In genomic region chr16:8204096-8204495, GRCh38 we compare ENCODE assay signal across 31 cellular contexts.
DNase-seq lines count a peak whose midpoint lies in the region; ATAC-seq, FAIRE-seq and TF ChIP-seq lines count a peak whose summit lies in the region.
"Had no signal": no experiment of that assay in that cellular context is flagged by ENCODE, and none has a peak within 500 bp of the region (broad histone marks: within the 10 kb centered on the region; RNA-seq: fewer than 3 reads in every experiment).

No MANE protein-coding gene starts in this region.

- no TSS peak for BruUV-seq in HepG2 (replicated peaks; lab: Mats Ljungman, UMichigan)

- H3K9ac ChIP-seq in HepG2 (ENCODE audit: insufficient read depth, low read depth, low read length): no peak overlapping the region
- H3K9ac ChIP-seq: BLaER1; BLaER1 treated with 17β-estradiol and CSF1 and Interleukin-3, amounts not matched to agents 10 nM and 100 nM had no signal

- H3K9me3 ChIP-seq in HepG2 (ENCODE audit: low read length) (no peaks in the 10 kb centered on the region; the same call in 1 of the 2 replicates), right lobe of liver (no peaks in the 10 kb centered on the region), pancreas (no peaks in the 10 kb centered on the region)
- H3K9me3 ChIP-seq: A549, BE2C, Caco-2 had no signal

- H3K27me3 ChIP-seq in HepG2 (ENCODE audit: control insufficient read depth in 1 of 2, insufficient read depth in 2 of 2, low read length in 2 of 2) (no peaks in the 10 kb centered on the region), right lobe of liver (no peaks in the 10 kb centered on the region), pancreas (no peaks in the 10 kb centered on the region)
- H3K27me3 ChIP-seq: BE2C; BLaER1; BLaER1 treated with 17β-estradiol and CSF1 and Interleukin-3, amounts not matched to agents 10 nM and 100 nM had no signal

- 1% methylated on average over 4 of the region's 4 CpGs for WGBS in HepG2 (ENCODE audit: low lambda C conversion rate)
- WGBS in right lobe of liver (ENCODE audit: insufficient coverage, low coverage, low lambda C conversion rate, missing lambda C conversion rate): 32% methylated on average over 4 of the region's 4 CpGs
- WGBS in pancreas, 2 donors: 25 to 30% methylated on average over 4 of the region's 4 CpGs

- POLR2A ChIA-PET in HepG2 (lab: Yijun Ruan, JAX): no interaction called here

- FAIRE-seq in HepG2 (lab: Jason Lieb, UNC) (no peak), pancreas (lab: Jason Lieb, UNC) (no peak)
- FAIRE-seq: A204.1, A549, D721Med had no signal

- H3K4me2 ChIP-seq in HepG2 (ENCODE audit: low read depth, low read length): no peak overlapping the region
- H3K4me2 ChIP-seq: A549; BLaER1; BLaER1 treated with 17β-estradiol and CSF1 and Interleukin-3, amounts not matched to agents 10 nM and 100 nM had no signal

- H4K20me1 ChIP-seq in HepG2 (ENCODE audit: insufficient read depth, low read length): no peaks in the 10 kb centered on the region
- H4K20me1 ChIP-seq: BLaER1; BLaER1 treated with 17β-estradiol and CSF1 and Interleukin-3, amounts not matched to agents 10 nM and 100 nM had no signal

- DNase-seq in HepG2 (ENCODE audit: low spot score) (no peak), right lobe of liver (no peak), pancreas (peak in 3 of 6 donors; percentile 13 to 58 (median 14))
- DNase-seq: 8988T; ACHN; AML-193; BE2C; C1 segment of cervical spinal cord; Calu3; CD4-positive, alpha-beta memory T cell; CD4-positive, alpha-beta T cell; CD4-positive, CD25-positive, alpha-beta regulatory T cell; CD8-positive, alpha-beta memory T cell; CD8-positive, alpha-beta T cell; COR-L47; DMS 273 treated with DMSO at 0.1 percent for 48 hours; DMS153; DMS53; DMS79; DMS79 treated with DMSO at 0.1 percent for 48 hours; DND-41; EL had no signal

- TF ChIP-seq RAD21 in HepG2 (CRISPR knock-in tag; IDR thresholded peaks at IDR 0.05): no peak

- TF ChIP-seq POLR2A in HepG2 (IDR thresholded peaks at IDR 0.05; ENCODE audit: insufficient read depth in 1 of 2, low read depth in 2 of 2, low read length in 2 of 2) (no peak), right lobe of liver (IDR thresholded peaks at IDR 0.05) (no peak)

- H3K4me1 ChIP-seq in HepG2 (ENCODE audit: insufficient read depth, low read length) (no peaks in the 10 kb centered on the region), right lobe of liver (no peaks in the 10 kb centered on the region), pancreas (no peaks in the 10 kb centered on the region)
- H3K4me1 ChIP-seq: A549, BE2C, Caco-2 had no signal

- TF ChIP-seq CTCF in HepG2 (CRISPR knock-in tag; IDR thresholded peaks at IDR 0.05) (no peak), right lobe of liver (IDR thresholded peaks at IDR 0.05) (no peak), pancreas (IDR thresholded peaks at IDR 0.05) (no peak)

- H3K27ac ChIP-seq in HepG2 (ENCODE audit: extremely low read length, insufficient read depth, low read length) (no peak overlapping the region), right lobe of liver (no peak overlapping the region), pancreas (no peak overlapping the region)
- H3K27ac ChIP-seq: 22Rv1; A549; BLaER1; BLaER1 treated with 17β-estradiol and CSF1 and Interleukin-3, amounts not matched to agents 10 nM and 100 nM; C4-2B had no signal

- CTCF ChIA-PET in HepG2 (lab: Yijun Ruan, JAX; ENCODE audit: low intra/inter-chr PET ratio, low total read pairs): no interaction called here

- H3K4me3 ChIP-seq in HepG2 (replicated peaks in 1 of 3; ENCODE audit: insufficient read depth in 1 of 3, low read depth in 2 of 3, low read length in 3 of 3): no peak overlapping the region
- no peak overlapping the region for H3K4me3 ChIP-seq in right lobe of liver
- H3K4me3 ChIP-seq in pancreas: no peak overlapping the region
- H3K4me3 ChIP-seq: A549; BLaER1; BLaER1 treated with 17β-estradiol and CSF1 and Interleukin-3, amounts not matched to agents 10 nM and 100 nM had no signal

- in situ Hi-C loops in HepG2 (cut with HindIII; ENCODE audit: extremely low pct_ligation_motif_present, low pct_unique_long_range_greater_than_20kb): no loop called here

- H2AFZ ChIP-seq in HepG2 (ENCODE audit: low read length): no peak overlapping the region

- ATAC-seq in HepG2: no peak
- no peak for ATAC-seq in right lobe of liver
- ATAC-seq in pancreas: peak in 3 of 4 donors; percentile 56 to 77 (median 61)
- ATAC-seq in GM19467 (IDR thresholded peaks at IDR 0.05; ENCODE audit: unreplicated experiment): no peak
- ATAC-seq: A549; CD8-positive, alpha-beta T cell had no signal

- intact Hi-C loops in HepG2 (cut with micrococcal nuclease; ENCODE audit: unreplicated experiment) (no loop called here), right lobe of liver (cut with DNase I) (no loop called here), pancreas (cut with DNase I) (no loop called here)

- H3K79me2 ChIP-seq in HepG2 (ENCODE audit: insufficient read depth, low read length): no peaks in the 10 kb centered on the region

- H3K36me3 ChIP-seq in HepG2 (replicated peaks in 1 of 2; ENCODE audit: control insufficient read depth in 1 of 2, insufficient read depth in 2 of 2, low read length in 2 of 2): no peaks in the 10 kb centered on the region
- H3K36me3 ChIP-seq in right lobe of liver: no peaks in the 10 kb centered on the region
- no peaks in the 10 kb centered on the region for H3K36me3 ChIP-seq in pancreas
- H3K36me3 ChIP-seq: BE2C; BLaER1; BLaER1 treated with 17β-estradiol and CSF1 and Interleukin-3, amounts not matched to agents 10 nM and 100 nM had no signal

- TF ChIP-seq EP300 in HepG2 (IDR thresholded peaks at IDR 0.05; ENCODE audit: low read depth in 2 of 2, low read length in 2 of 2): no peak
- no peak for TF ChIP-seq EP300 in HepG2 (CRISPR knock-in tag; IDR thresholded peaks at IDR 0.05; ENCODE audit: borderline replicate concordance)

TF ChIP-seq in HepG2, 621 proteins besides CTCF, POLR2A, EP300 and RAD21:
- TF ChIP-seq CREB1 (IDR thresholded peaks at IDR 0.05): peak; percentile 53
- no peak for TF ChIP-seq CREB1 (CRISPR knock-in tag; IDR thresholded peaks at IDR 0.05)
- no peak for TF ChIP-seq ZNF317 (CRISPR knock-in tag; IDR thresholded peaks at IDR 0.05)
- no peak for TF ChIP-seq ATF1 (CRISPR knock-in tag; IDR thresholded peaks at IDR 0.05)

Comparison
In these comparisons a context has a peak if more than half of its experiments do, and no peak if none do; other contexts are left out.
1. ATAC-seq: peak in pancreas (3 of 4); none in HepG2 (single experiment), right lobe of liver (0 of 4) and GM19467 (single experiment).